ENCODE assay signal across 10 cellular contexts in the genomic region with DNA sequence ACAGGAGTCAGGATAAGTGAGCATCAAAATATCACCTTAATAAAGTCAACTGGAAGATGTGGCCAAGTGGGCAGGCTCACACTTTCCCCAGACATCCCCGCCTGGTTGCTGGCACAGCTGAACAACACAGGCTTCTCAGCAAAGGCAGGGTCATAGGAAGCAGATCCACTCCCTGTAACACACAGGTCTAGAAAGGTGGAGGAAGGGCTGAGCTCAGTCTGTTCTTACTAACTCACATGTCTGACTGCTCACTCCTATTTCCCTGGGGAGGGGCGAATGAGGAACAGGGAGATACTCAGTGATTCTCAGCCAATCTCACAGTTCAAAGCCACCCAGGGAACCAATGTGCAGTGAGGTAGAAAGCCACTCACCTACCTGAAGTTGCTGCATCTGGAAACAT. TPM values are rescaled to one million over a fixed set of nuclear protein-coding genes. Genes with fewer than 3 reads are reported as not detected.
DNase-seq lines count a peak whose midpoint lies in the region; ATAC-seq and TF ChIP-seq lines count a peak whose summit lies in the region.
"Had no signal": no experiment of that assay in that cellular context is flagged by ENCODE, and none has a peak within 500 bp of the region (broad histone marks: within the 10 kb centered on the region; RNA-seq: fewer than 3 reads in every experiment).

No MANE protein-coding gene starts in this region.

- DNase-seq in activated B cell treated with CpG ODN at 0.5 μM for 24 hours (no peak), esophagus muscularis mucosa (ENCODE audit: extremely low spot score) (no peak), NOMO-1 treated with DMSO at 0.1 percent for 48 hours (lab: John Stamatoyannopoulos, UW; ENCODE audit: unreplicated experiment) (no peak), A673 (ENCODE audit: low spot score) (no peak)
- DNase-seq: natural killer cell, NCI-H1694 had no signal

- POLR2A ChIA-PET in activated B cell treated with CpG ODN at 0.5 μM for 24 hours (lab: Charles Lee) (interaction anchor here (1.8 kb wide), 1 partner anchor 45 kb away, joined by 5 read pairs; a partner anchor contains a TSS), A673 (lab: Charles Lee; ENCODE audit: low non-redundant PET) (no interaction called here)

- no peak for TF ChIP-seq EP300 in esophagus muscularis mucosa (IDR thresholded peaks at IDR 0.05)

- H3K4me1 ChIP-seq in esophagus muscularis mucosa (no peaks in the 10 kb centered on the region), A673 (ENCODE audit: insufficient read depth, low read length, poor library complexity, severe bottlenecking) (peaks cover 6% of the 10 kb centered on the region)

- WGBS in esophagus muscularis mucosa: 51% methylated on average over 2 of the region's 2 CpGs

- peaks cover 26% of the 10 kb centered on the region for H3K4me1 Mint-ChIP-seq in activated B cell treated with CpG ODN at 0.5 μM for 24 hours
- peaks cover 13% of the 10 kb centered on the region for H3K4me1 Mint-ChIP-seq in nephron
- H3K4me1 Mint-ChIP-seq: activated T-helper 17 cell treated with anti-CD3 and anti-CD28 coated beads, Interleukin-2, amount 50 U/mL, for 72 hours had no signal

- H3K4me3 ChIP-seq in esophagus muscularis mucosa: no peak overlapping the region
- H3K4me3 ChIP-seq in A673 (ENCODE audit: low read depth, low read length, poor library complexity, severe bottlenecking): no peak overlapping the region

- intact Hi-C loops in activated B cell treated with CpG ODN at 0.5 μM for 24 hours (cut with micrococcal nuclease) (loop anchor here (1.0 kb wide), 1 partner anchor 59 kb away; no protein-coding TSS in a partner anchor), esophagus muscularis mucosa (cut with DNase I) (no loop called here), A673 (cut with micrococcal nuclease; ENCODE audit: unreplicated experiment) (no loop called here)

- H3K27ac Mint-ChIP-seq in activated B cell treated with CpG ODN at 0.5 μM for 24 hours (peak overlapping the region; percentile 65), nephron (peak overlapping the region in 2 of 3 experiments; percentile 36 to 58)
- H3K27ac Mint-ChIP-seq: activated T-helper 17 cell treated with anti-CD3 and anti-CD28 coated beads, Interleukin-2, amount 50 U/mL, for 72 hours; natural killer cell had no signal

- H3K27ac ChIP-seq in esophagus muscularis mucosa (replicated peaks in 1 of 4): no peak overlapping the region
- no peak overlapping the region for H3K27ac ChIP-seq in A673 (ENCODE audit: low read depth, low read length, poor library complexity, severe bottlenecking)

- H3K9me3 Mint-ChIP-seq in activated B cell treated with CpG ODN at 0.5 μM for 24 hours (no peaks in the 10 kb centered on the region), nephron (peaks cover 6% of the 10 kb centered on the region)
- H3K9me3 Mint-ChIP-seq: activated T-helper 17 cell treated with anti-CD3 and anti-CD28 coated beads, Interleukin-2, amount 50 U/mL, for 72 hours; natural killer cell had no signal

- no peak for TF ChIP-seq POLR2A in esophagus muscularis mucosa (IDR thresholded peaks at IDR 0.05; ENCODE audit: low read depth)

- no TSS peak for BruUV-seq in A673 (replicated peaks; lab: Mats Ljungman, UMichigan)

- CTCF ChIA-PET in activated B cell treated with CpG ODN at 0.5 μM for 24 hours (lab: Charles Lee) (interaction anchor here (0.5 kb wide), 1 partner anchor 225 kb away, joined by 4 read pairs; no protein-coding TSS in a partner anchor), A673 (lab: Charles Lee) (interaction anchor here (0.6 kb wide), 1 partner anchor 231 kb away, joined by 5 read pairs; no protein-coding TSS in a partner anchor)

- ATAC-seq in GM18858 (IDR thresholded peaks at IDR 0.05; ENCODE audit: unreplicated experiment) (peak; percentile 61), HG02642 (IDR thresholded peaks at IDR 0.05; ENCODE audit: poor library complexity, unreplicated experiment) (peak; percentile 46), activated B cell treated with CpG ODN at 0.5 μM for 24 hours (ENCODE audit: low read depth) (peak; percentile 85)
- ATAC-seq: activated T-helper 17 cell treated with anti-CD3 and anti-CD28 coated beads, Interleukin-2, amount 50 U/mL, for 72 hours; natural killer cell had no signal

- H3K9me3 ChIP-seq in esophagus muscularis mucosa: no peaks in the 10 kb centered on the region
- no peaks in the 10 kb centered on the region for H3K9me3 ChIP-seq in A673 (ENCODE audit: low read depth, low read length, poor library complexity, severe bottlenecking)

- H3K36me3 Mint-ChIP-seq in activated B cell treated with CpG ODN at 0.5 μM for 24 hours (ENCODE audit: low read depth): no peaks in the 10 kb centered on the region
- no peaks in the 10 kb centered on the region for H3K36me3 Mint-ChIP-seq in nephron (ENCODE audit: low read depth)
- H3K36me3 Mint-ChIP-seq: natural killer cell had no signal

- H3K36me3 ChIP-seq in esophagus muscularis mucosa (no peaks in the 10 kb centered on the region), A673 (ENCODE audit: insufficient read depth, low read length, poor library complexity, severe bottlenecking) (no peaks in the 10 kb centered on the region)

- no peaks in the 10 kb centered on the region for H3K27me3 ChIP-seq in esophagus muscularis mucosa
- no peaks in the 10 kb centered on the region for H3K27me3 ChIP-seq in A673 (replicated peaks; ENCODE audit: insufficient read depth, low read depth, low read length, poor library complexity)

- H3K27me3 Mint-ChIP-seq in activated B cell treated with CpG ODN at 0.5 μM for 24 hours (no peaks in the 10 kb centered on the region), nephron (ENCODE audit: low read depth) (no peaks in the 10 kb centered on the region)
- H3K27me3 Mint-ChIP-seq: activated T-helper 17 cell treated with anti-CD3 and anti-CD28 coated beads, Interleukin-2, amount 50 U/mL, for 72 hours had no signal

- TF ChIP-seq CTCF in activated B cell treated with CpG ODN at 0.5 μM for 24 hours (IDR thresholded peaks at IDR 0.05) (no peak), nephron (IDR thresholded peaks at IDR 0.05; ENCODE audit: unreplicated experiment in 3 of 3) (no peak), esophagus muscularis mucosa (IDR thresholded peaks at IDR 0.05) (no peak), A673 (conservative IDR thresholded peaks at IDR 0.05; ENCODE audit: low read depth, low read length) (no peak)

- no peak overlapping the region for H3K4me3 Mint-ChIP-seq in activated B cell treated with CpG ODN at 0.5 μM for 24 hours
- H3K4me3 Mint-ChIP-seq in nephron: no peak overlapping the region
- H3K4me3 Mint-ChIP-seq: activated T-helper 17 cell treated with anti-CD3 and anti-CD28 coated beads, Interleukin-2, amount 50 U/mL, for 72 hours; natural killer cell had no signal

RNA-seq across cellular contexts. Expression of a gene that starts 45.0 kb away (rescaled TPM):
- total RNA-seq in activated B cell treated with CpG ODN at 0.5 μM for 24 hours (13.7 and 15.5 TPM in 2 replicates), esophagus muscularis mucosa (10 to 100 TPM in 3 of 4 donors, 1 to 10 TPM in 1; 9.4 to 17.1 (median 11.1) TPM), A673 (2021) (15.8 and 17.9 TPM in 2 replicates)
